8 cellular contexts compared by ENCODE assay signal in genomic region chr7:16918288-16918895, GRCh38. TPM values are rescaled to one million over a fixed set of nuclear protein-coding genes. Genes with fewer than 3 reads are reported as not detected.
DNase-seq lines count a peak whose midpoint lies in the region; FAIRE-seq and TF ChIP-seq lines count a peak whose summit lies in the region.

No MANE protein-coding gene starts in this region.

- intact Hi-C loops in activated CD4-positive, alpha-beta memory T cell treated with anti-CD3 and anti-CD28 coated beads for 36 hours (cut with micrococcal nuclease): loop anchor here (1.0 to 5.0 kb wide), 6 partner anchors 27 to 841 kb away; no protein-coding TSS in a partner anchor

- H3K36me3 Mint-ChIP-seq in mesothelial cell of epicardium: no peaks in the 10 kb centered on the region
- H3K36me3 Mint-ChIP-seq in activated CD4-positive, alpha-beta memory T cell treated with anti-CD3 and anti-CD28 coated beads for 36 hours: no peaks in the 10 kb centered on the region

- no peaks in the 10 kb centered on the region for H3K27me3 Mint-ChIP-seq in mesothelial cell of epicardium (ENCODE audit: low read depth)
- no peaks in the 10 kb centered on the region for H3K27me3 Mint-ChIP-seq in activated CD4-positive, alpha-beta memory T cell treated with anti-CD3 and anti-CD28 coated beads for 36 hours

- peaks cover 9% of the 10 kb centered on the region for H3K9me3 Mint-ChIP-seq in mesothelial cell of epicardium
- no peaks in the 10 kb centered on the region for H3K9me3 Mint-ChIP-seq in activated CD4-positive, alpha-beta memory T cell treated with anti-CD3 and anti-CD28 coated beads for 36 hours

- H3K36me3 ChIP-seq in bronchial epithelial cell (ENCODE audit: control insufficient read depth, insufficient read depth, low read length): no peaks in the 10 kb centered on the region

- no peak for FAIRE-seq in bronchial epithelial cell (lab: Jason Lieb, UNC)

- H3K27ac Mint-ChIP-seq in mesothelial cell of epicardium: no peak overlapping the region
- no peak overlapping the region for H3K27ac Mint-ChIP-seq in activated CD4-positive, alpha-beta memory T cell treated with anti-CD3 and anti-CD28 coated beads for 36 hours

- DNase-seq in AG08396 (ENCODE audit: low spot score) (peak; percentile 16), GM10266 (ENCODE audit: extremely low spot score) (no peak), NCI-H446 treated with DMSO at 0.1 percent for 48 hours (lab: John Stamatoyannopoulos, UW) (peak; percentile 8), bronchial epithelial cell (ENCODE audit: low read depth) (peak; percentile 69), mesothelial cell of epicardium (ENCODE audit: low spot score in 2 of 2, unreplicated experiment in 2 of 2) (no peak), mesenteric fat pad (ENCODE audit: low spot score) (no peak)
- DNase-seq in activated CD4-positive, alpha-beta memory T cell treated with anti-CD3 and anti-CD28 coated beads for 36 hours: no peak
- no peak for DNase-seq in activated naive CD4-positive, alpha-beta T cell treated with anti-CD3 and anti-CD28 coated beads, Interleukin-2, amount 50 U/mL, for 16 hours

- CTCF ChIA-PET in activated CD4-positive, alpha-beta memory T cell treated with anti-CD3 and anti-CD28 coated beads for 36 hours (lab: Charles Lee): interaction anchor here (0.6 to 3.7 kb wide), 35 partner anchors 9 to 838 kb away, joined by 3 to 48 read pairs (median 4); partner anchors contain the start of genes AGR2 and AGR3

- H3K4me3 ChIP-seq in bronchial epithelial cell (ENCODE audit: low read depth, low read length): no peak overlapping the region

- H3K27me3 ChIP-seq in bronchial epithelial cell (ENCODE audit: control insufficient read depth, insufficient read depth, low read length): no peaks in the 10 kb centered on the region

- H3K4me3 Mint-ChIP-seq in mesothelial cell of epicardium: no peak overlapping the region
- no peak overlapping the region for H3K4me3 Mint-ChIP-seq in activated CD4-positive, alpha-beta memory T cell treated with anti-CD3 and anti-CD28 coated beads for 36 hours

- TF ChIP-seq CTCF in GM10266 (IDR thresholded peaks at IDR 0.05; ENCODE audit: control insufficient read depth, insufficient read depth, low read depth, missing control alignments): peak; percentile 57
- TF ChIP-seq CTCF in bronchial epithelial cell (IDR thresholded peaks at IDR 0.05; ENCODE audit: insufficient read depth, low read length, severe bottlenecking): peak; percentile 42
- peak; percentile 94 for TF ChIP-seq CTCF in mesothelial cell of epicardium (IDR thresholded peaks at IDR 0.05; ENCODE audit: unreplicated experiment)

- POLR2A ChIA-PET in activated CD4-positive, alpha-beta memory T cell treated with anti-CD3 and anti-CD28 coated beads for 36 hours (lab: Charles Lee): no interaction called here

- H3K4me1 Mint-ChIP-seq in mesothelial cell of epicardium: peaks cover 24% of the 10 kb centered on the region
- peaks cover 7% of the 10 kb centered on the region for H3K4me1 Mint-ChIP-seq in activated CD4-positive, alpha-beta memory T cell treated with anti-CD3 and anti-CD28 coated beads for 36 hours (ENCODE audit: low read depth)

RNA-seq across cellular contexts. Expression of gene AGR3, which starts 36.6 kb away (rescaled TPM):
- total RNA-seq in bronchial epithelial cell: not detected in 2 replicates
- 1.7 to 2.1 TPM (median 2.0 TPM) in 3 replicates for total RNA-seq in mesothelial cell of epicardium
- not detected for total RNA-seq in activated CD4-positive, alpha-beta memory T cell treated with anti-CD3 and anti-CD28 coated beads for 36 hours
- total RNA-seq in mesenteric fat pad: not detected

Comparison
In these comparisons a context has a peak if more than half of its experiments do, and no peak if none do; other contexts are left out.
1. DNase-seq: peak in AG08396 (single experiment), NCI-H446 treated with DMSO at 0.1 percent for 48 hours (single experiment) and bronchial epithelial cell (single experiment); none in GM10266 (single experiment), mesothelial cell of epicardium (0 of 2), activated CD4-positive, alpha-beta memory T cell treated with anti-CD3 and anti-CD28 coated beads for 36 hours (single experiment), activated naive CD4-positive, alpha-beta T cell treated with anti-CD3 and anti-CD28 coated beads, Interleukin-2, amount 50 U/mL, for 16 hours (single experiment) and mesenteric fat pad (single experiment).
2. CTCF ChIP-seq: peak in every context shown above with its lines; median percentile 94 in mesothelial cell of epicardium; 57 in GM10266; 42 in bronchial epithelial cell.